23 cellular contexts compared by ENCODE assay signal in the genomic region with DNA sequence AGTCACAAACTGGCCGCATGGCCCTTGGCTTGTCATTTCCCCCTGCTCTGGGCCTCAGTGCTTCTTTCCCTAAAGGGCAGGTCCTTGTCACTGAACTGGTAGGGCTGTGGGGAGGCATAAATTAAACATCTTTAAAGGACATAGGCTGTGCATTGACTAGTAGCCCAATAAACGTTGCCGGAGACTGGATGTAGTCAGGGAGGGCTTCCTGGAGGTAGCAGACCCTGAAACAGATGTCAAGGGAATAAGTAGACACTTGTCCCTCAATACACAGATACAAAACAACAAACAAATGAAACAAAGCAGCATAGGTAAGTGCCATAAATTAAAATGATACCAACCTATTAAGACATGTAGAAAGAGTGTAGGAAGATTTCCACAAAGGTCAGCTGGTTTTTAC.
"Had no signal": no experiment of that assay in that cellular context is flagged by ENCODE, and none has a peak within 500 bp of the region (broad histone marks: within the 10 kb centered on the region; RNA-seq: fewer than 3 reads in every experiment).

No MANE protein-coding gene starts in this region.

- H3K4me2 ChIP-seq: smooth muscle cell had no signal

- H3K27me3 ChIP-seq: ovary, right atrium auricular region, right lobe of liver, tibial nerve, uterus had no signal

- H3K4me3 ChIP-seq: left ventricle myocardium inferior, lung, ovary, right atrium auricular region, right lobe of liver, smooth muscle cell, tibial nerve, uterus had no signal

- H3K36me3 Mint-ChIP-seq: mesothelial cell of epicardium; naive B cell; natural killer cell; stimulated activated memory B cell treated with anti-CD40 and anti-IgM and Interleukin-4, amounts not matched to agents 10 μg/mL and 1 μg/mL and 100 μg/mL, for 72 hours; type B pancreatic cell had no signal

- H3K27me3 Mint-ChIP-seq: type B pancreatic cell had no signal

- DNase-seq: islet precursor cell; left ventricle myocardium inferior; mesendoderm; naive B cell; natural killer cell; nephron progenitor cell; ovary; right lobe of liver; stimulated activated CD4-positive, alpha-beta T cell treated with anti-CD3 and anti-CD28 coated beads, Interleukin-1b, Interleukin-23, amount 100 ng/mL, for 48 hours; stimulated activated CD4-positive, alpha-beta T cell treated with anti-CD3 and anti-CD28 coated beads, Interleukin-2, amount 100 ng/mL, for 48 hours; stimulated activated CD4-positive, alpha-beta T cell treated with anti-CD3 and anti-CD28 coated beads, Interleukin-4, amount 100 ng/mL, for 4 hours; stimulated activated CD8-positive, alpha-beta memory T cell treated with anti-CD3 and anti-CD28 coated beads, Interleukin-4, amount 100 ng/mL, for 48 hours; stimulated activated naive CD4-positive, alpha-beta T cell treated with Interleukin-2 at 50 U/mL for 16 hours; stimulated activated naive CD8-positive, alpha-beta T cell treated with anti-CD3 and anti-CD28 coated beads, Interleukin-15, amount 100 ng/mL, for 72 hours; uterus had no signal

- H3K27ac Mint-ChIP-seq: mesothelial cell of epicardium; natural killer cell; nephron progenitor cell; progenitor cell of endocrine pancreas; stimulated activated memory B cell treated with anti-CD40 and anti-IgM and Interleukin-4, amounts not matched to agents 10 μg/mL and 1 μg/mL and 100 μg/mL, for 72 hours; stimulated activated naive CD8-positive, alpha-beta T cell treated with anti-CD3 and anti-CD28 coated beads, Interleukin-15, amount 100 ng/mL, for 72 hours; type B pancreatic cell had no signal

- H3K4me1 ChIP-seq: left ventricle myocardium inferior, right atrium auricular region, right lobe of liver, uterus had no signal

- H3K9me3 Mint-ChIP-seq: mesothelial cell of epicardium; natural killer cell; nephron progenitor cell; stimulated activated naive CD8-positive, alpha-beta T cell treated with anti-CD3 and anti-CD28 coated beads, Interleukin-15, amount 100 ng/mL, for 72 hours; type B pancreatic cell had no signal

- H3K4me3 Mint-ChIP-seq: mesothelial cell of epicardium; natural killer cell; nephron progenitor cell; stimulated activated memory B cell treated with anti-CD40 and anti-IgM and Interleukin-4, amounts not matched to agents 10 μg/mL and 1 μg/mL and 100 μg/mL, for 72 hours; stimulated activated naive CD8-positive, alpha-beta T cell treated with anti-CD3 and anti-CD28 coated beads, Interleukin-15, amount 100 ng/mL, for 72 hours; type B pancreatic cell had no signal

- ATAC-seq: natural killer cell; stimulated activated memory B cell treated with anti-CD40 and anti-IgM and Interleukin-4, amounts not matched to agents 10 μg/mL and 1 μg/mL and 100 μg/mL, for 72 hours; stimulated activated naive CD8-positive, alpha-beta T cell treated with anti-CD3 and anti-CD28 coated beads, Interleukin-15, amount 100 ng/mL, for 72 hours had no signal

- H3K36me3 ChIP-seq: left ventricle myocardium inferior, ovary, right atrium auricular region, right lobe of liver, tibial nerve, uterus had no signal

- H3K27ac ChIP-seq: left ventricle myocardium inferior, ovary, right atrium auricular region, right lobe of liver, uterus had no signal

- H3K4me1 Mint-ChIP-seq: stimulated activated memory B cell treated with anti-CD40 and anti-IgM and Interleukin-4, amounts not matched to agents 10 μg/mL and 1 μg/mL and 100 μg/mL, for 72 hours; stimulated activated naive CD8-positive, alpha-beta T cell treated with anti-CD3 and anti-CD28 coated beads, Interleukin-15, amount 100 ng/mL, for 72 hours had no signal

- H3K9me3 ChIP-seq: left ventricle myocardium inferior, ovary, right atrium auricular region, right lobe of liver, tibial nerve, uterus had no signal
